ENCODE assay signal across 12 cellular contexts in the genomic region with DNA sequence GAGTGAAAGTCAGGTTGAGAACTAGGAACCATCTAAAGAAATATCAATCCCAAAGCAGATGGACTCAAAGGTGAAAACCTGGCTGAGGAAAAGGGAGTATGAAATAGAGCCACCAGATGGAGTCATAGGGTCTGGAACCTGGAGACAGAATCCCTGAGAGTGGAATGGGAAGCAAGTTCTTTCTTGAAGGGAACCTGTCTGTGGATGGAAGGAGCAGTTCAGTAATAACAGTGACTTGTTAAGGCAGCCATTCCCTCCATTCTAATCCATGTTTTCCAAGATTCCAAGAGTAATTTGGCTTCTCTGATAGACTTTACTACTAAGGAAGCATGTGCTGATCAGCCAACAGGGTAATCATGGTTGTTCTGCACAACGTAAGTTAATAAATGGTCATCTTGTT. TPM values are rescaled to one million over a fixed set of nuclear protein-coding genes. Genes with fewer than 3 reads are reported as not detected.
A peak's percentile ranks its signal among the peaks of the same experiment; 100 is the strongest.
DNase-seq lines count a peak whose midpoint lies in the region; ATAC-seq, FAIRE-seq and TF ChIP-seq lines count a peak whose summit lies in the region.
"Had no signal": no experiment of that assay in that cellular context is flagged by ENCODE, and none has a peak within 500 bp of the region (broad histone marks: within the 10 kb centered on the region; RNA-seq: fewer than 3 reads in every experiment).

No MANE protein-coding gene starts in this region.

- no peak for ATAC-seq in Right ventricle myocardium inferior
- ATAC-seq: CD8-positive, alpha-beta T cell had no signal

- intact Hi-C loops in Right ventricle myocardium inferior (cut with DNase I): loop anchor here (1.0 kb wide), 1 partner anchor 67 kb away; no protein-coding TSS in a partner anchor
- intact Hi-C loops in lower leg skin (cut with DNase I; ENCODE audit: low total_unique reads): loop anchor here (5.0 kb wide), 1 partner anchor 652 kb away; no protein-coding TSS in a partner anchor
- intact Hi-C loops in prostate gland (cut with DNase I): loop anchor here (2.0 kb wide), 1 partner anchor 65 kb away; no protein-coding TSS in a partner anchor

- no peaks in the 10 kb centered on the region for H3K36me3 ChIP-seq in cardiac muscle cell
- no peaks in the 10 kb centered on the region for H3K36me3 ChIP-seq in small intestine (ENCODE audit: control insufficient read depth in 2 of 2, insufficient read depth in 2 of 2, low read length in 2 of 2)
- no peaks in the 10 kb centered on the region for H3K36me3 ChIP-seq in prostate gland

- DNase-seq in cardiac muscle cell (ENCODE audit: low read depth in 1 of 2, low spot score in 1 of 2) (peak in 1 of 2 donors; percentile 41), Right ventricle myocardium inferior (ENCODE audit: missing footprints) (no peak), OCI-M1 (lab: John Stamatoyannopoulos, UW) (peak; percentile 10), fibroblast of mammary gland (ENCODE audit: low read depth) (peak; percentile 48), small intestine (peak; percentile 11), lower leg skin (ENCODE audit: low spot score in 2 of 2) (no peak), NCI-H446 (lab: John Stamatoyannopoulos, UW) (no peak), prostate gland (ENCODE audit: low spot score) (no peak)
- DNase-seq: activated effector memory CD4-positive, alpha-beta T cell treated with Interleukin-2 at 50 U/mL for 16 hours; CD8-positive, alpha-beta T cell; NCI-H446 treated with DMSO at 0.1 percent for 48 hours had no signal

- FAIRE-seq in small intestine (lab: Jason Lieb, UNC): no peak

- H3K4me3 ChIP-seq in cardiac muscle cell (no peak overlapping the region), fibroblast of mammary gland (ENCODE audit: control insufficient read depth, low read depth, low read length) (no peak overlapping the region), small intestine (ENCODE audit: low read depth in 1 of 2, low read length in 2 of 2) (no peak overlapping the region), lower leg skin (ENCODE audit: low read depth, poor library complexity, severe bottlenecking) (no peak overlapping the region), prostate gland (no peak overlapping the region)

- TF ChIP-seq POLR2A in lower leg skin (IDR thresholded peaks at IDR 0.05): no peak
- no peak for TF ChIP-seq POLR2A in prostate gland (IDR thresholded peaks at IDR 0.05)

- H3K4me1 ChIP-seq in cardiac muscle cell (ENCODE audit: low read depth) (no peaks in the 10 kb centered on the region), small intestine (ENCODE audit: control insufficient read depth in 2 of 2, insufficient read depth in 1 of 2, low read depth in 1 of 2, low read length in 1 of 2) (no peaks in the 10 kb centered on the region), prostate gland (replicated peaks) (no peaks in the 10 kb centered on the region)

- 60 to 75% (median 65%) methylated on average over 1 of the region's 1 CpG for WGBS in small intestine, 3 donors
- 67 to 69% methylated on average over 1 of the region's 1 CpG for WGBS in lower leg skin, 2 donors
- WGBS in prostate gland: 73% methylated on average over 1 of the region's 1 CpG

- H3K27me3 ChIP-seq in cardiac muscle cell (no peaks in the 10 kb centered on the region), small intestine (ENCODE audit: control insufficient read depth in 2 of 2, insufficient read depth in 2 of 2, low read length in 2 of 2) (no peaks in the 10 kb centered on the region), prostate gland (replicated peaks; ENCODE audit: insufficient read depth) (no peaks in the 10 kb centered on the region)

- H3K27ac ChIP-seq in cardiac muscle cell (no peak overlapping the region), small intestine (ENCODE audit: low read depth in 1 of 2, low read length in 1 of 2) (no peak overlapping the region), prostate gland (no peak overlapping the region)

- TF ChIP-seq CTCF in cardiac muscle cell (IDR thresholded peaks at IDR 0.05; ENCODE audit: low read depth, low read length) (peak; percentile 32), fibroblast of mammary gland (conservative IDR thresholded peaks at IDR 0.05; ENCODE audit: control insufficient read depth, insufficient read depth, low read depth, low read length) (peak; percentile 53), lower leg skin (IDR thresholded peaks at IDR 0.05) (no peak), prostate gland (IDR thresholded peaks at IDR 0.05) (peak in 1 of 4 experiments; percentile 27)

- H3K9me3 ChIP-seq in cardiac muscle cell (ENCODE audit: low read depth) (no peaks in the 10 kb centered on the region), small intestine (ENCODE audit: control insufficient read depth, low read depth) (no peaks in the 10 kb centered on the region), prostate gland (no peaks in the 10 kb centered on the region)

RNA-seq across cellular contexts. Expression of a gene that starts 22.5 kb away (rescaled TPM):
- total RNA-seq in cardiac muscle cell (not detected in 2 replicates), Right ventricle myocardium inferior (1.5 TPM), lower leg skin (10 to 100 TPM; 22.6 to 75.8 (median 38.1) TPM), prostate gland (under 1 TPM; 0.17 to 0.18 TPM)
- polyA plus RNA-seq in cardiac muscle cell (not detected in 2 replicates), small intestine (1 to 10 TPM in 1 of 3 donors, under 1 TPM in 2; 0.39 to 2.2 (median 0.54) TPM)
- total RNA-seq: CD8-positive, alpha-beta T cell; mesothelial cell of epicardium had no signal

RNA-seq across cellular contexts. Expression of a gene that starts 50.2 kb away (rescaled TPM):
- 4.0 and 6.6 TPM in 2 replicates for total RNA-seq in cardiac muscle cell
- polyA plus RNA-seq in cardiac muscle cell: 3.5 TPM in 2 replicates
- 14.2 TPM for total RNA-seq in Right ventricle myocardium inferior
- 1 to 10 TPM in 1 of 3 donors, under 1 TPM in 1, not detected in 1; 0.45 to 2.5 TPM for polyA plus RNA-seq in small intestine
- 1 to 10 TPM; 1.2 to 6.0 (median 2.3) TPM for total RNA-seq in lower leg skin
- 10 to 100 TPM in 1 of 2 donors, 1 to 10 TPM in 1; 8.2 to 65.0 TPM for total RNA-seq in prostate gland
- total RNA-seq: CD8-positive, alpha-beta T cell had no signal

Comparison
In these comparisons a context has a peak if more than half of its experiments do, and no peak if none do; other contexts are left out.
1. DNase-seq: peak in OCI-M1 (single experiment), fibroblast of mammary gland (single experiment) and small intestine (single experiment); none in Right ventricle myocardium inferior (single experiment), lower leg skin (0 of 2), NCI-H446 (0 of 2) and prostate gland (single experiment).
2. CTCF ChIP-seq: peak in cardiac muscle cell (single experiment) and fibroblast of mammary gland (single experiment); none in lower leg skin (0 of 3).